8 cellular contexts compared by ENCODE assay signal in the genomic region with DNA sequence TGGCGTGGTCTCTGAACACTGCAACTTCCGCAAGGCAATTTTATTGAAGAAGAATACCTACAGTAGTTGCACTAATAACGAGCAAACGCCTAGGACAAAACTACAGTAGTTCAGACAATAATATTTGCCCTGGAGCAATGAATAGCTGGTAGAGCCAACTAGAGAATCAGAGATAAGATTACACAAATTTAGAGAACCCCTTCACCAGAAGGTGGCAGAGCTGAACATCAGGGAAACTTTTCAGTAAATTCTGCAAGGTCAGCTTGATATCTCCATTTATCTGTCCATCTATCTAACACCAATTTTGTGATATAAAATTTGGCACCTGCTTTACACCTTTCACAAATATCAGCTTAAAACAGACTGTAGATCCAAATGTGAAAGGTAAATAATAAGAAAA. TPM values are rescaled to one million over a fixed set of nuclear protein-coding genes. Genes with fewer than 3 reads are reported as not detected.
DNase-seq lines count a peak whose midpoint lies in the region; TF ChIP-seq lines count a peak whose summit lies in the region.

No MANE protein-coding gene starts in this region.

- H4K12ac ChIP-seq in trophoblast cell (ENCODE audit: low read depth, low read length), result no peak overlapping the region

- no peak overlapping the region for H3K4ac ChIP-seq in mesendoderm (ENCODE audit: low read depth, low read length)
- no peak overlapping the region for H3K4ac ChIP-seq in trophoblast cell (ENCODE audit: low read depth, low read length)

- H3K36me3 ChIP-seq in mesendoderm (ENCODE audit: control insufficient read depth, insufficient read depth, low read length) (no peaks in the 10 kb centered on the region), trophoblast cell (ENCODE audit: control insufficient read depth in 1 of 2, insufficient read depth in 2 of 2, low read length in 2 of 2) (no peaks in the 10 kb centered on the region)

- H2BK12ac ChIP-seq in trophoblast cell (ENCODE audit: low read length), result no peak overlapping the region

- CTCF ChIA-PET in GM10248 (lab: Yijun Ruan, JAX), result interaction anchor here (0.9 to 1.3 kb wide), 2 partner anchors 314 to 641 kb away, joined by 3 to 4 read pairs; no protein-coding TSS in a partner anchor

- no peak overlapping the region for H4K8ac ChIP-seq in mesendoderm (ENCODE audit: low read depth, low read length)
- no peak overlapping the region for H4K8ac ChIP-seq in trophoblast cell (ENCODE audit: low read depth, low read length)

- no peak overlapping the region for H2BK120ac ChIP-seq in mesendoderm (ENCODE audit: low read depth, low read length)
- no peak overlapping the region for H2BK120ac ChIP-seq in trophoblast cell (ENCODE audit: insufficient read depth, low read length, poor library complexity)

- WGBS in mesendoderm (ENCODE audit: extremely low coverage, insufficient coverage, low lambda C conversion rate), result no CpG with 5 or more reads among the region's 4 CpGs
- no CpG with 5 or more reads among the region's 4 CpGs for WGBS in trophoblast cell (ENCODE audit: extremely low coverage, insufficient coverage, insufficient read length)

- no peak overlapping the region for H3K4me3 ChIP-seq in mesendoderm (ENCODE audit: low read length)
- H3K4me3 ChIP-seq in trophoblast cell (ENCODE audit: low read depth, low read length), result no peak overlapping the region

- no peak overlapping the region for H4K91ac ChIP-seq in trophoblast cell (ENCODE audit: low read depth, low read length)

- no peak for DNase-seq in GM10248 (ENCODE audit: extremely low spot score)
- peak; percentile 21 for DNase-seq in NCI-H1436 treated with DMSO at 0.1 percent for 48 hours (lab: John Stamatoyannopoulos, UW)
- peak; percentile 40 for DNase-seq in astrocyte of the hippocampus (ENCODE audit: low read depth, low spot score)
- DNase-seq in mesendoderm, result peak; percentile 57
- no peak for DNase-seq in activated CD4-positive, alpha-beta T cell treated with anti-CD3 and anti-CD28 coated beads for 1 hour
- no peak for DNase-seq in retina
- no peak for DNase-seq in trophoblast cell
- no peak for DNase-seq in stimulated activated CD4-positive, alpha-beta T cell treated with anti-CD3 and anti-CD28 coated beads, Interleukin-12 subunit alpha, Interleukin-12 subunit beta, amount 100 ng/mL, for 4 hours

- H3K56ac ChIP-seq in mesendoderm (ENCODE audit: low read length), result no peak overlapping the region

- H3K79me1 ChIP-seq in mesendoderm (ENCODE audit: low read length) (no peaks in the 10 kb centered on the region), trophoblast cell (ENCODE audit: low read length) (no peaks in the 10 kb centered on the region)

- H3K23ac ChIP-seq in mesendoderm (ENCODE audit: low read length), result no peak overlapping the region
- no peak overlapping the region for H3K23ac ChIP-seq in trophoblast cell (ENCODE audit: low read length)

- H4K5ac ChIP-seq in mesendoderm (ENCODE audit: low read length), result no peak overlapping the region

- no peak overlapping the region for H2AK5ac ChIP-seq in mesendoderm (ENCODE audit: low read length)
- H2AK5ac ChIP-seq in trophoblast cell (ENCODE audit: low read length), result no peak overlapping the region

- H3K27me3 ChIP-seq in mesendoderm (ENCODE audit: insufficient read depth, low read length, poor library complexity) (no peaks in the 10 kb centered on the region), trophoblast cell (ENCODE audit: insufficient read depth, low read length) (no peaks in the 10 kb centered on the region)

- H3K27ac ChIP-seq in mesendoderm (ENCODE audit: low read depth, low read length) (no peak overlapping the region), trophoblast cell (ENCODE audit: low read depth, low read length) (no peak overlapping the region)

- H3K4me2 ChIP-seq in mesendoderm (ENCODE audit: low read length), result no peak overlapping the region
- H3K4me2 ChIP-seq in trophoblast cell (ENCODE audit: low read length), result no peak overlapping the region

- no peaks in the 10 kb centered on the region for H3K79me2 ChIP-seq in mesendoderm (ENCODE audit: control insufficient read depth, insufficient read depth, low read length)
- no peaks in the 10 kb centered on the region for H3K79me2 ChIP-seq in trophoblast cell (ENCODE audit: control insufficient read depth, insufficient read depth, low read length, poor library complexity)

- H3K9ac ChIP-seq in mesendoderm (ENCODE audit: low read length), result no peak overlapping the region
- no peak overlapping the region for H3K9ac ChIP-seq in trophoblast cell (ENCODE audit: low read length)

- H2AFZ ChIP-seq in trophoblast cell (ENCODE audit: insufficient read depth, low read length, poor library complexity), result no peak overlapping the region

- no peaks in the 10 kb centered on the region for H3K4me1 ChIP-seq in mesendoderm (ENCODE audit: control insufficient read depth, low read depth, low read length)
- no peaks in the 10 kb centered on the region for H3K4me1 ChIP-seq in trophoblast cell (ENCODE audit: control insufficient read depth in 1 of 2, insufficient read depth in 2 of 2, low read length in 2 of 2)

- H2BK15ac ChIP-seq in mesendoderm (replicated peaks; ENCODE audit: low read depth), result no peak overlapping the region

- POLR2A ChIA-PET in GM10248 (lab: Yijun Ruan, JAX), result no interaction called here

- peak; percentile 7 for TF ChIP-seq CTCF in GM10248 (IDR thresholded peaks at IDR 0.05; ENCODE audit: control extremely low read depth, extremely low read depth, low read depth, missing control alignments)

- H3K18ac ChIP-seq in mesendoderm (ENCODE audit: low read length) (no peak overlapping the region), trophoblast cell (ENCODE audit: low read length) (no peak overlapping the region)

- H3K14ac ChIP-seq in trophoblast cell (ENCODE audit: low read length), result no peak overlapping the region

- H2BK5ac ChIP-seq in mesendoderm (ENCODE audit: low read length), result no peak overlapping the region
- H2BK5ac ChIP-seq in trophoblast cell (ENCODE audit: low read depth, low read length, poor library complexity), result no peak overlapping the region

- H3K9me3 ChIP-seq in trophoblast cell (ENCODE audit: insufficient read depth, low read depth, low read length), result no peaks in the 10 kb centered on the region

RNA-seq across cellular contexts. Expression of gene CDH19, which starts 43.8 kb away (rescaled TPM):
- not detected for polyA plus RNA-seq in mesendoderm (2013, experiment 1 of 2)
- polyA plus RNA-seq in mesendoderm (2013, experiment 2 of 2), result not detected
- not detected in 2 replicates for polyA plus RNA-seq in trophoblast cell (2013)

Comparison
In these comparisons a context has a peak if more than half of its experiments do, and no peak if none do; other contexts are left out.
1. DNase-seq: peak in NCI-H1436 treated with DMSO at 0.1 percent for 48 hours (single experiment), astrocyte of the hippocampus (single experiment) and mesendoderm (single experiment); none in GM10248 (single experiment), activated CD4-positive, alpha-beta T cell treated with anti-CD3 and anti-CD28 coated beads for 1 hour (single experiment), retina (single experiment), trophoblast cell (0 of 2) and stimulated activated CD4-positive, alpha-beta T cell treated with anti-CD3 and anti-CD28 coated beads, Interleukin-12 subunit alpha, Interleukin-12 subunit beta, amount 100 ng/mL, for 4 hours (single experiment).